In the genomic region with DNA sequence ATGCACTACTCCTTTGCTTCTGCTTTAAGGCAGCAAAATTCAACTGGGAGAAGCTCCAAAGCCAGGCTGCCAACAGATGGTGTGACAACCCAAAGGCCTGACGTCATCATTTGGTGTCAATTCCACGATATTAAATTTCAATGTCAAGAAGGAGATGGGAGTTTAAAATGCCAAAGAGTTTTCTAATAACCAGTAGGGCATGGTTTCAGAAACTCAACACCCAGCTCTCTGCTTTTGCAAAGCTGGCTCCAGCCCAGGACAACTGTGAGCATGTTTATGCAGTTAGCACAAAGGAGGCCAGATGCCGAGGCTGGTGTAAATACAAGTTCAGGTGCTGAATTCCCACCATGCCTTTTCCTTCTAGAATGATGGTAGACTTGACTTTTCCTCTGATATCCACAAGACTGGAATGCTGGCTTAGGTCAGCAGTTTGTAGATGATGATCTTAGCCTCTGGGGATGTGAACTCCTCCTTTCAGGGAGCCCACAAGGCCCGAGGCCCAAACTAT, we compare ENCODE assay signal across 9 cellular contexts.
DNase-seq lines count a peak whose midpoint lies in the region; ATAC-seq and TF ChIP-seq lines count a peak whose summit lies in the region.
"Had no signal": no experiment of that assay in that cellular context is flagged by ENCODE, and none has a peak within 500 bp of the region (broad histone marks: within the 10 kb centered on the region; RNA-seq: fewer than 3 reads in every experiment).

No MANE protein-coding gene starts in this region.

- peak overlapping the region; percentile 86 for H3K4me3 Mint-ChIP-seq in HFFc6

- TF ChIP-seq POLR2A in gastroesophageal sphincter (IDR thresholded peaks at IDR 0.05) = no peak

- H3K27me3 ChIP-seq in gastroesophageal sphincter (no peaks in the 10 kb centered on the region), stomach smooth muscle (ENCODE audit: control insufficient read depth in 1 of 2, insufficient read depth in 2 of 2, low read length in 2 of 2) (no peaks in the 10 kb centered on the region)

- no peak overlapping the region for H3K9ac ChIP-seq in stomach smooth muscle (ENCODE audit: low read length in 2 of 2)

- DNase-seq in HFFc6 (peak; percentile 80), RWPE1 (ENCODE audit: low spot score) (no peak), iPS-NIHi11 (ENCODE audit: low spot score) (no peak), OCI-M1 (lab: John Stamatoyannopoulos, UW) (no peak)
- no peak for DNase-seq in central memory CD4-positive, alpha-beta T cell
- DNase-seq: erythroblast had no signal

- peaks cover 8% of the 10 kb centered on the region for H3K27me3 Mint-ChIP-seq in HFFc6 (ENCODE audit: insufficient read depth)

- peaks cover 9% of the 10 kb centered on the region for H3K9me3 Mint-ChIP-seq in HFFc6

- TF ChIP-seq CTCF in HFFc6 (IDR thresholded peaks at IDR 0.05) = no peak
- no peak for TF ChIP-seq CTCF in RWPE1 (conservative IDR thresholded peaks at IDR 0.05; ENCODE audit: low read depth)
- no peak for TF ChIP-seq CTCF in gastroesophageal sphincter (IDR thresholded peaks at IDR 0.05)

- H3K4me1 Mint-ChIP-seq in HFFc6 (ENCODE audit: low read depth) = peaks cover 96% of the 10 kb centered on the region

- H3K27ac Mint-ChIP-seq in HFFc6 = peak overlapping the region; percentile 85

- H3K4me3 ChIP-seq in gastroesophageal sphincter (no peak overlapping the region), stomach smooth muscle (ENCODE audit: low read length in 2 of 2) (no peak overlapping the region)

- peaks cover 13 to 78% (median 33%) of the 10 kb centered on the region in 3 donors for H3K4me1 ChIP-seq in gastroesophageal sphincter
- peaks cover 30% of the 10 kb centered on the region for H3K4me1 ChIP-seq in stomach smooth muscle (ENCODE audit: control insufficient read depth, insufficient read depth, low read length)

- POLR2A ChIA-PET in RWPE1 (lab: Yijun Ruan, JAX; ENCODE audit: low non-redundant PET) = interaction anchor here (0.7 kb wide), 1 partner anchor 40 kb away, joined by 13 read pairs; no protein-coding TSS in a partner anchor

- peaks cover 42% of the 10 kb centered on the region for H3K36me3 Mint-ChIP-seq in HFFc6 (ENCODE audit: low read depth)

- WGBS in gastroesophageal sphincter (ENCODE audit: low coverage in 1 of 2), 2 donors = 0 to 12% methylated on average over 2 to 3 of the region's 4 CpGs

- H3K36me3 ChIP-seq in gastroesophageal sphincter (peaks cover 0 to 26% of the 10 kb centered on the region in 2 donors), stomach smooth muscle (ENCODE audit: control insufficient read depth in 2 of 2, insufficient read depth in 2 of 2, low read length in 2 of 2) (peaks cover 3 to 20% of the 10 kb centered on the region in 2 donors)

- no peaks in the 10 kb centered on the region for H3K9me3 ChIP-seq in gastroesophageal sphincter
- H3K9me3 ChIP-seq in stomach smooth muscle (ENCODE audit: control insufficient read depth in 2 of 2, low read length in 2 of 2) = no peaks in the 10 kb centered on the region

- peak; percentile 42 for ATAC-seq in gastroesophageal sphincter
- no peak for ATAC-seq in GM21619 (IDR thresholded peaks at IDR 0.05; ENCODE audit: unreplicated experiment)

- CTCF ChIA-PET in RWPE1 (lab: Yijun Ruan, JAX) = no interaction called here

- TF ChIP-seq EP300 in gastroesophageal sphincter (IDR thresholded peaks at IDR 0.05) = no peak

- H3K27ac ChIP-seq in RWPE1 (peak overlapping the region; percentile 74), gastroesophageal sphincter (peak overlapping the region; percentile 39 to 76 (median 67)), stomach smooth muscle (ENCODE audit: low read length) (peak overlapping the region; percentile 67)
